1 cellular context compared by ENCODE assay signal in genomic region chr3:71225951-71226564, GRCh38.
TF ChIP-seq lines count a peak whose summit lies in the region.

No MANE protein-coding gene starts in this region.

TF ChIP-seq in liver, 16 proteins besides CTCF, POLR2A, EP300 and RAD21 (continued from another document):
- TF ChIP-seq REST (IDR thresholded peaks at IDR 0.05) (no peak), FOXA1 (IDR thresholded peaks at IDR 0.05) (no peak), SP1 (IDR thresholded peaks at IDR 0.05) (no peak), JUND (IDR thresholded peaks at IDR 0.05) (no peak)
